32 cellular contexts compared by ENCODE assay signal in the genomic region with DNA sequence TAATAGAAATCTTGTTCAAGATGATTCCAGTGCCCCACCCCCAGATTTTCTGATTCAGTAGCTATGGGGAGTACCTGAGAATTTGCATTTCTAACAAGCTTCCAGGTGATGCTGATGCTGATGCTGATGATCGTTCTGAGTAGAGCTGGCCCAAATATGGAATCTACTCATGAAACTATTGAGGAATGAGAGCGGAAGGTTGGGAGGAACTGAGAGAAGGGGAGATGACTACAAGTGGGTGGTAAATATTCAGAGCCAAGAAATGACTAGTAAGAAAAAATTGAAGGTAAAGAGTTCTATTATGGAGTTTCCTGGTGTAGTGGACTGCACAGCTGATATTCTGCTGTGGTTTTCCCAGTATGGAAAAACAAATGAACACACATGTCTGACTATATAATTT.
"Had no signal": no experiment of that assay in that cellular context is flagged by ENCODE, and none has a peak within 500 bp of the region (broad histone marks: within the 10 kb centered on the region; RNA-seq: fewer than 3 reads in every experiment).

No MANE protein-coding gene starts in this region.

- H3K4me3 Mint-ChIP-seq: activated CD4-positive, alpha-beta memory T cell treated with anti-CD3 and anti-CD28 coated beads for 36 hours; activated CD4-positive, alpha-beta T cell treated with anti-CD3 and anti-CD28 coated beads for 36 hours; activated CD4-positive, alpha-beta T cell treated with anti-CD3 and anti-CD28 coated beads, Interleukin-2, amount 10 ng/mL, durations not matched to agents 24 days and 14 days; activated CD8-positive, alpha-beta memory T cell treated with anti-CD3 and anti-CD28 coated beads, Interleukin-2, amount 10 ng/mL, durations not matched to agents 7 days and 5 days; activated CD8-positive, alpha-beta T cell treated with anti-CD3 and anti-CD28 coated beads, Interleukin-2, amount 10 ng/mL, durations not matched to agents 7 days and 5 days; activated naive CD4-positive, alpha-beta T cell treated with anti-CD3 and anti-CD28 coated beads, Interleukin-2, amount 10 ng/mL, durations not matched to agents 7 days and 5 days; activated naive CD8-positive, alpha-beta T cell treated with anti-CD3 and anti-CD28 coated beads, Interleukin-2, amount 10 ng/mL, durations not matched to agents 7 days and 5 days; activated T-cell treated with anti-CD3 and anti-CD28 coated beads, Interleukin-2, amount 50 U/mL, for 72 hours; central memory CD8-positive, alpha-beta T cell; dendritic cell treated with granulocyte-macrophage colony-stimulating factor and Interleukin-4, amounts not matched to agents 40 ng/mL and 50 ng/mL, for 4 days; endodermal cell; T-helper 17 cell; T-helper 2 cell treated with Interferon-gamma antibody and Interleukin-4, amounts not matched to agents 5 μg/mL and 100 μg/mL, for 36 hours had no signal

- H3K27ac Mint-ChIP-seq: activated CD4-positive, alpha-beta memory T cell treated with anti-CD3 and anti-CD28 coated beads for 36 hours; activated CD4-positive, alpha-beta T cell treated with anti-CD3 and anti-CD28 coated beads for 36 hours; activated CD4-positive, alpha-beta T cell treated with anti-CD3 and anti-CD28 coated beads, Interleukin-2, amount 10 ng/mL, durations not matched to agents 24 days and 14 days; activated CD8-positive, alpha-beta memory T cell treated with anti-CD3 and anti-CD28 coated beads, Interleukin-2, amount 10 ng/mL, durations not matched to agents 7 days and 5 days; activated CD8-positive, alpha-beta T cell treated with anti-CD3 and anti-CD28 coated beads, Interleukin-2, amount 10 ng/mL, durations not matched to agents 7 days and 5 days; activated naive CD4-positive, alpha-beta T cell treated with anti-CD3 and anti-CD28 coated beads, Interleukin-2, amount 10 ng/mL, durations not matched to agents 7 days and 5 days; activated naive CD4-positive, alpha-beta T cell treated with anti-CD3 and anti-CD28 coated beads, Interleukin-2, amount 50 U/mL, for 72 hours; activated naive CD8-positive, alpha-beta T cell treated with anti-CD3 and anti-CD28 coated beads, Interleukin-2, amount 10 ng/mL, durations not matched to agents 7 days and 5 days; activated T-cell treated with anti-CD3 and anti-CD28 coated beads, Interleukin-2, amount 50 U/mL, for 72 hours; dendritic cell treated with granulocyte-macrophage colony-stimulating factor and Interleukin-4, amounts not matched to agents 40 ng/mL and 50 ng/mL, for 4 days; endodermal cell; T-helper 17 cell; T-helper 2 cell treated with Interferon-gamma antibody and Interleukin-4, amounts not matched to agents 5 μg/mL and 100 μg/mL, for 36 hours had no signal

- ATAC-seq: activated CD4-positive, alpha-beta T cell treated with anti-CD3 and anti-CD28 coated beads for 36 hours; activated CD8-positive, alpha-beta memory T cell treated with anti-CD3 and anti-CD28 coated beads, Interleukin-2, amount 10 ng/mL, durations not matched to agents 7 days and 5 days; activated CD8-positive, alpha-beta T cell treated with anti-CD3 and anti-CD28 coated beads, Interleukin-2, amount 10 ng/mL, durations not matched to agents 7 days and 5 days; activated naive CD4-positive, alpha-beta T cell treated with anti-CD3 and anti-CD28 coated beads, Interleukin-2, amount 50 U/mL, for 72 hours; activated T-cell treated with anti-CD3 and anti-CD28 coated beads, Interleukin-2, amount 50 U/mL, for 72 hours; esophagus mucosa; T-helper 17 cell had no signal

- FAIRE-seq: bronchial epithelial cell, frontal cortex had no signal

- H3K27me3 Mint-ChIP-seq: activated naive CD8-positive, alpha-beta T cell treated with anti-CD3 and anti-CD28 coated beads, Interleukin-2, amount 10 ng/mL, durations not matched to agents 7 days and 5 days had no signal

- H3K9me3 Mint-ChIP-seq: activated CD4-positive, alpha-beta memory T cell treated with anti-CD3 and anti-CD28 coated beads for 36 hours; activated CD4-positive, alpha-beta T cell treated with anti-CD3 and anti-CD28 coated beads, Interleukin-2, amount 10 ng/mL, durations not matched to agents 24 days and 14 days; activated naive CD4-positive, alpha-beta T cell treated with anti-CD3 and anti-CD28 coated beads, Interleukin-2, amount 10 ng/mL, durations not matched to agents 7 days and 5 days; activated naive CD8-positive, alpha-beta T cell treated with anti-CD3 and anti-CD28 coated beads, Interleukin-2, amount 10 ng/mL, durations not matched to agents 7 days and 5 days; central memory CD8-positive, alpha-beta T cell; T-helper 2 cell treated with Interferon-gamma antibody and Interleukin-4, amounts not matched to agents 5 μg/mL and 100 μg/mL, for 36 hours had no signal

- H3K4me1 ChIP-seq: ascending aorta had no signal

- H3K4me3 ChIP-seq: ascending aorta, coronary artery, dorsolateral prefrontal cortex had no signal

- H3K27me3 ChIP-seq: ascending aorta, brain microvascular endothelial cell had no signal

- DNase-seq: activated CD4-positive, alpha-beta memory T cell treated with anti-CD3 and anti-CD28 coated beads for 36 hours; activated CD4-positive, alpha-beta T cell treated with anti-CD3 and anti-CD28 coated beads for 36 hours; activated CD4-positive, alpha-beta T cell treated with anti-CD3 and anti-CD28 coated beads, Interleukin-2, amount 10 ng/mL, durations not matched to agents 24 days and 14 days; activated CD4-positive, CD25-positive, alpha-beta regulatory T cell; activated CD4-positive, CD25-positive, alpha-beta regulatory T cell treated with anti-CD3 and anti-CD28 coated beads, Interleukin-2, amount 50 U/mL, for 72 hours; activated CD8-positive, alpha-beta memory T cell treated with anti-CD3 and anti-CD28 coated beads, Interleukin-2, amount 10 ng/mL, durations not matched to agents 7 days and 5 days; activated CD8-positive, alpha-beta memory T cell treated with anti-CD3 and anti-CD28 coated beads, Interleukin-2, amount 50 U/mL, for 4 hours; activated CD8-positive, alpha-beta T cell treated with anti-CD3 and anti-CD28 coated beads, Interleukin-2, amount 10 ng/mL, durations not matched to agents 7 days and 5 days; activated gamma-delta T cell; activated naive CD4-positive, alpha-beta T cell; activated naive CD4-positive, alpha-beta T cell treated with anti-CD3 and anti-CD28 coated beads, Interleukin-2, amount 10 ng/mL, durations not matched to agents 7 days and 5 days; activated naive CD8-positive, alpha-beta T cell treated with anti-CD3 and anti-CD28 coated beads, Interleukin-2, amount 10 ng/mL, durations not matched to agents 7 days and 5 days; activated T-cell treated with anti-CD3 and anti-CD28 coated beads, Interleukin-2, amount 50 U/mL, for 1 hour; activated T-cell treated with anti-CD3 and anti-CD28 coated beads, Interleukin-2, amount 50 U/mL, for 72 hours; brain microvascular endothelial cell; dorsolateral prefrontal cortex; effector memory CD4-positive, alpha-beta T cell; endodermal cell; foreskin fibroblast; head of caudate nucleus; T-helper 1 cell; T-helper 17 cell; T1000 had no signal

- H3K4me1 Mint-ChIP-seq: activated CD4-positive, alpha-beta T cell treated with anti-CD3 and anti-CD28 coated beads for 36 hours; activated CD4-positive, alpha-beta T cell treated with anti-CD3 and anti-CD28 coated beads, Interleukin-2, amount 10 ng/mL, durations not matched to agents 24 days and 14 days; activated CD8-positive, alpha-beta memory T cell treated with anti-CD3 and anti-CD28 coated beads, Interleukin-2, amount 10 ng/mL, durations not matched to agents 7 days and 5 days; activated naive CD4-positive, alpha-beta T cell treated with anti-CD3 and anti-CD28 coated beads, Interleukin-2, amount 10 ng/mL, durations not matched to agents 7 days and 5 days; activated naive CD8-positive, alpha-beta T cell treated with anti-CD3 and anti-CD28 coated beads, Interleukin-2, amount 10 ng/mL, durations not matched to agents 7 days and 5 days; central memory CD8-positive, alpha-beta T cell; T-helper 17 cell had no signal

- H3K36me3 Mint-ChIP-seq: activated CD4-positive, alpha-beta memory T cell treated with anti-CD3 and anti-CD28 coated beads for 36 hours; activated CD8-positive, alpha-beta memory T cell treated with anti-CD3 and anti-CD28 coated beads, Interleukin-2, amount 10 ng/mL, durations not matched to agents 7 days and 5 days; activated naive CD4-positive, alpha-beta T cell treated with anti-CD3 and anti-CD28 coated beads, Interleukin-2, amount 10 ng/mL, durations not matched to agents 7 days and 5 days; activated naive CD4-positive, alpha-beta T cell treated with anti-CD3 and anti-CD28 coated beads, Interleukin-2, amount 50 U/mL, for 72 hours; activated naive CD8-positive, alpha-beta T cell treated with anti-CD3 and anti-CD28 coated beads, Interleukin-2, amount 10 ng/mL, durations not matched to agents 7 days and 5 days had no signal

- H3K36me3 ChIP-seq: ascending aorta, brain microvascular endothelial cell had no signal

- H3K27ac ChIP-seq: ascending aorta, brain microvascular endothelial cell, coronary artery, dorsolateral prefrontal cortex had no signal
